ENCODE assay signal across 19 cellular contexts in genomic region chr7:116242759-116243158, GRCh38. TPM values are rescaled to one million over a fixed set of nuclear protein-coding genes. Genes with fewer than 3 reads are reported as not detected.
DNase-seq lines count a peak whose midpoint lies in the region; ATAC-seq and TF ChIP-seq lines count a peak whose summit lies in the region.
"Had no signal": no experiment of that assay in that cellular context is flagged by ENCODE, and none has a peak within 500 bp of the region (broad histone marks: within the 10 kb centered on the region; RNA-seq: fewer than 3 reads in every experiment).

No MANE protein-coding gene starts in this region.

- peaks cover 90% of the 10 kb centered on the region for H3K79me2 ChIP-seq in mammary epithelial cell (ENCODE audit: insufficient read depth, low read length)

- H3K14ac ChIP-seq in mesenchymal stem cell (ENCODE audit: low read length in 2 of 2): no peak overlapping the region

- peaks cover 8% of the 10 kb centered on the region for H3K9me3 ChIP-seq in mammary epithelial cell (replicated peaks; ENCODE audit: insufficient read depth, low read length)
- H3K9me3 ChIP-seq in breast epithelium: no peaks in the 10 kb centered on the region
- H3K9me3 ChIP-seq in mesenchymal stem cell (ENCODE audit: control insufficient read depth, low read length): no peaks in the 10 kb centered on the region
- peaks cover 0 to 4% of the 10 kb centered on the region in 2 donors for H3K9me3 ChIP-seq in transverse colon
- H3K9me3 ChIP-seq: MG63 had no signal

- H3K4me2 ChIP-seq in mammary epithelial cell (ENCODE audit: insufficient read depth, low read depth, low read length) (no peak overlapping the region), mesenchymal stem cell (ENCODE audit: low read length, poor library complexity, severe bottlenecking) (no peak overlapping the region)

- dilution Hi-C loops in mammary epithelial cell (cut with HindIII; ENCODE audit: low sequenced_read_pairs): no loop called here

- DNase-seq in mammary epithelial cell (no peak), breast epithelium (ENCODE audit: low spot score in 2 of 2) (no peak), brain microvascular endothelial cell (no peak), mesenchymal stem cell (peak; percentile 23), transverse colon (no peak), KBM-7 (no peak)
- DNase-seq: 8988T; CD8-positive, alpha-beta memory T cell; DMS79; H7; Karpas-422; MG63; NCI-H1105; NCI-H1694; NCI-H510A treated with DMSO at 0.1 percent for 48 hours; SHP77 had no signal

- peaks cover 15% of the 10 kb centered on the region for H3K36me3 ChIP-seq in mammary epithelial cell (ENCODE audit: insufficient read depth, low read length)
- no peaks in the 10 kb centered on the region for H3K36me3 ChIP-seq in breast epithelium
- peaks cover 42% of the 10 kb centered on the region for H3K36me3 ChIP-seq in brain microvascular endothelial cell (replicated peaks)
- peaks cover 0 to 8% of the 10 kb centered on the region in 2 experiments for H3K36me3 ChIP-seq in mesenchymal stem cell (ENCODE audit: control insufficient read depth in 1 of 2, insufficient read depth in 2 of 2, low read depth in 1 of 2, low read length in 2 of 2)
- peaks cover 0 to 3% (median 0%) of the 10 kb centered on the region in 4 donors for H3K36me3 ChIP-seq in transverse colon

- H4K91ac ChIP-seq in mesenchymal stem cell (ENCODE audit: low read length): no peak overlapping the region

- no peak overlapping the region for H4K8ac ChIP-seq in mesenchymal stem cell (ENCODE audit: low read length)

- H3K4me3 ChIP-seq in mammary epithelial cell (replicated peaks in 1 of 3; ENCODE audit: insufficient read depth in 1 of 3, low read depth in 2 of 3, low read length in 3 of 3): no peak overlapping the region
- no peak overlapping the region for H3K4me3 ChIP-seq in breast epithelium
- no peak overlapping the region for H3K4me3 ChIP-seq in brain microvascular endothelial cell (ENCODE audit: low read depth, low read length)
- H3K4me3 ChIP-seq in mesenchymal stem cell (ENCODE audit: insufficient read depth in 1 of 2, low read depth in 1 of 2, low read length in 2 of 2): no peak overlapping the region
- no peak overlapping the region for H3K4me3 ChIP-seq in transverse colon
- H3K4me3 ChIP-seq: GM12878, MG63 had no signal

- H2BK120ac ChIP-seq in mesenchymal stem cell (ENCODE audit: low read depth, low read length): no peak overlapping the region

- H2BK5ac ChIP-seq in mesenchymal stem cell (ENCODE audit: low read depth, low read length, poor library complexity, severe bottlenecking): no peak overlapping the region

- no peak for TF ChIP-seq POLR2A in breast epithelium (IDR thresholded peaks at IDR 0.05)
- no peak for TF ChIP-seq POLR2A in transverse colon (IDR thresholded peaks at IDR 0.05)

- H3K27me3 ChIP-seq in mammary epithelial cell (ENCODE audit: insufficient read depth, low read length) (no peaks in the 10 kb centered on the region), breast epithelium (no peaks in the 10 kb centered on the region), brain microvascular endothelial cell (replicated peaks) (no peaks in the 10 kb centered on the region), mesenchymal stem cell (ENCODE audit: control insufficient read depth in 1 of 2, insufficient read depth in 1 of 2, low read length in 2 of 2) (no peaks in the 10 kb centered on the region), transverse colon (no peaks in the 10 kb centered on the region)
- H3K27me3 ChIP-seq: MG63 had no signal

- TF ChIP-seq EP300 in transverse colon (IDR thresholded peaks at IDR 0.05; ENCODE audit: low read depth): no peak

- H4K20me1 ChIP-seq in mammary epithelial cell (ENCODE audit: insufficient read depth, low read length): no peaks in the 10 kb centered on the region

- no peak overlapping the region for H2BK12ac ChIP-seq in mesenchymal stem cell (ENCODE audit: low read length in 2 of 2)

- no TSS peak for BruUV-seq in mammary epithelial cell (replicated peaks; lab: Mats Ljungman, UMichigan)

- H3K4ac ChIP-seq in mesenchymal stem cell (ENCODE audit: low read depth in 1 of 2, low read length in 2 of 2): no peak overlapping the region

- H2AFZ ChIP-seq in mammary epithelial cell (ENCODE audit: low read depth, low read length) (no peak overlapping the region), mesenchymal stem cell (ENCODE audit: low read depth, low read length) (no peak overlapping the region)

- peak overlapping the region; percentile 29 for H3K27ac ChIP-seq in mammary epithelial cell (ENCODE audit: insufficient read depth, low read depth, low read length)
- no peak overlapping the region for H3K27ac ChIP-seq in breast epithelium
- peak overlapping the region; percentile 7 for H3K27ac ChIP-seq in brain microvascular endothelial cell
- no peak overlapping the region for H3K27ac ChIP-seq in mesenchymal stem cell (ENCODE audit: low read length, poor library complexity, severe bottlenecking)
- peak overlapping the region in 3 of 4 donors; percentile 10 to 96 (median 82) for H3K27ac ChIP-seq in transverse colon

- H2BK15ac ChIP-seq in mesenchymal stem cell (ENCODE audit: low read depth, poor library complexity, severe bottlenecking): no peak overlapping the region

- no peak for TF ChIP-seq CTCF in mammary epithelial cell (conservative IDR thresholded peaks at IDR 0.05 in 1 of 2, IDR thresholded peaks at IDR 0.05 in 1 of 2; ENCODE audit: extremely low read depth in 1 of 2, insufficient read depth in 1 of 2, low read depth in 1 of 2, low read length in 2 of 2)
- no peak for TF ChIP-seq CTCF in breast epithelium (IDR thresholded peaks at IDR 0.05)
- no peak for TF ChIP-seq CTCF in brain microvascular endothelial cell (IDR thresholded peaks at IDR 0.05; ENCODE audit: low read depth, low read length, missing control alignments)
- no peak for TF ChIP-seq CTCF in transverse colon (IDR thresholded peaks at IDR 0.05)

- ATAC-seq in GM19324 (IDR thresholded peaks at IDR 0.05; ENCODE audit: low FRiP score, unreplicated experiment) (no peak), GM19023 (IDR thresholded peaks at IDR 0.05; ENCODE audit: unreplicated experiment) (no peak)
- ATAC-seq: GM12878 had no signal

- no peak overlapping the region for H3K18ac ChIP-seq in mesenchymal stem cell (ENCODE audit: low read depth in 1 of 2, low read length in 2 of 2)

- H3K4me1 ChIP-seq in mammary epithelial cell (ENCODE audit: insufficient read depth, low read length) (no peaks in the 10 kb centered on the region), breast epithelium (no peaks in the 10 kb centered on the region), mesenchymal stem cell (ENCODE audit: control insufficient read depth, insufficient read depth, low read depth, low read length) (no peaks in the 10 kb centered on the region), transverse colon (peaks cover 3 to 39% (median 15%) of the 10 kb centered on the region in 4 donors)

- no peak overlapping the region for H2AK5ac ChIP-seq in mesenchymal stem cell (ENCODE audit: low read length, severe bottlenecking)

- H3K9ac ChIP-seq in mammary epithelial cell (ENCODE audit: insufficient read depth, low read length) (no peak overlapping the region), mesenchymal stem cell (ENCODE audit: low read length) (peak overlapping the region; percentile 33)

- in situ Hi-C loops in mammary epithelial cell (cut with MboI; ENCODE audit: low sequenced_read_pairs in 2 of 2) (no loop called here), brain microvascular endothelial cell (cut with HindIII; ENCODE audit: low pct_ligation_motif_present, low sequenced_read_pairs) (no loop called here), transverse colon (cut with MboI; ENCODE audit: low pct_ligation_motif_present in 1 of 4, low pct_unique_long_range_greater_than_20kb in 1 of 4, low sequenced_read_pairs in 3 of 4) (no loop called here), KBM-7 (cut with MboI; ENCODE audit: low pct_unique_long_range_greater_than_20kb, low sequenced_read_pairs) (no loop called here)

- peaks cover 19% of the 10 kb centered on the region for H3K79me1 ChIP-seq in mesenchymal stem cell (replicated peaks; ENCODE audit: low read length, poor library complexity, severe bottlenecking)

- CTCF ChIA-PET in mammary epithelial cell (lab: Charles Lee; ENCODE audit: low non-redundant PET): no interaction called here

- H3K23ac ChIP-seq in mesenchymal stem cell (ENCODE audit: low read length in 2 of 2): no peak overlapping the region

- intact Hi-C loops in mammary epithelial cell (cut with micrococcal nuclease): no loop called here
- intact Hi-C loops in breast epithelium (cut with DNase I; ENCODE audit: low total_unique reads): no loop called here
- intact Hi-C loops in transverse colon (cut with DNase I; ENCODE audit: low total_unique reads): no loop called here

RNA-seq across cellular contexts. Expression of gene TES, which starts 32.4 kb away (rescaled TPM):
- total RNA-seq in mammary epithelial cell (100 to 1,000 TPM; 189 to 424 TPM), breast epithelium (100 to 1,000 TPM in 1 of 3 donors, 10 to 100 TPM in 2; 29.0 to 146 (median 88.5) TPM), transverse colon (100 to 1,000 TPM in 3 of 4 donors, 10 to 100 TPM in 1; 77.4 to 119 (median 115) TPM)
- polyA plus RNA-seq in mammary epithelial cell: 113 TPM
- 210 TPM for polyA minus RNA-seq in mammary epithelial cell
- 47.6 TPM for polyA plus RNA-seq in mesenchymal stem cell (2013, experiment 1 of 2)
- 50.2 TPM for polyA plus RNA-seq in mesenchymal stem cell (2013, experiment 2 of 2)

Comparison
In these comparisons a context has a peak if more than half of its experiments do, and no peak if none do; other contexts are left out.
1. H3K27ac ChIP-seq: peak in mammary epithelial cell (single experiment), brain microvascular endothelial cell (single experiment) and transverse colon (3 of 4); none in breast epithelium (0 of 2) and mesenchymal stem cell (single experiment).